9 cellular contexts compared by ENCODE assay signal in genomic region chr16:84593825-84594724, GRCh38. TPM values are rescaled to one million over a fixed set of nuclear protein-coding genes. Genes with fewer than 3 reads are reported as not detected.
A peak's percentile ranks its signal among the peaks of the same experiment; 100 is the strongest.
DNase-seq lines count a peak whose midpoint lies in the region; ATAC-seq and FAIRE-seq lines count a peak whose summit lies in the region.
"Had no signal": no experiment of that assay in that cellular context is flagged by ENCODE, and none has a peak within 500 bp of the region (broad histone marks: within the 10 kb centered on the region; RNA-seq: fewer than 3 reads in every experiment).

No MANE protein-coding gene starts in this region.

- DNase-seq in CD8-positive, alpha-beta memory T cell = peak; percentile 76 to 97 (median 83)
- peak; percentile 93 for DNase-seq in activated CD4-positive, alpha-beta T cell treated with anti-CD3 and anti-CD28 coated beads, Interleukin-2, amount 10 ng/mL, durations not matched to agents 24 days and 14 days
- peak; percentile 85 for DNase-seq in effector memory CD8-positive, alpha-beta T cell
- DNase-seq in small intestine (peak; percentile 97), iPS-NIHi7 (ENCODE audit: extremely low spot score) (no peak), NCI-H1694 (lab: John Stamatoyannopoulos, UW) (no peak)

- 11 to 43% (median 15%) methylated on average over 23 of the region's 23 CpGs for WGBS in small intestine, 3 donors

- POLR2A ChIA-PET in CD8-positive, alpha-beta memory T cell (lab: Charles Lee) = interaction anchor here (0.6 to 7.6 kb wide), 13 partner anchors 9 to 960 kb away, joined by 3 to 77 read pairs (median 6); partner anchors contain the start of gene COTL1

- ATAC-seq in GM19452 (IDR thresholded peaks at IDR 0.05; ENCODE audit: unreplicated experiment) (peak; percentile 95), HG03460 (IDR thresholded peaks at IDR 0.05; ENCODE audit: unreplicated experiment) (peak; percentile 95)
- peak; percentile 91 for ATAC-seq in effector memory CD8-positive, alpha-beta T cell (replicated peaks)
- ATAC-seq: HCT116 had no signal

- H3K27me3 ChIP-seq in CD8-positive, alpha-beta memory T cell (ENCODE audit: insufficient read depth, low read length, poor library complexity, severe bottlenecking) = no peaks in the 10 kb centered on the region
- H3K27me3 ChIP-seq in small intestine (ENCODE audit: control insufficient read depth in 2 of 2, insufficient read depth in 2 of 2, low read length in 2 of 2) = no peaks in the 10 kb centered on the region

- H3K4me3 ChIP-seq in CD8-positive, alpha-beta memory T cell (ENCODE audit: low read length) = peak overlapping the region; percentile 53
- H3K4me3 ChIP-seq in small intestine (ENCODE audit: low read depth in 1 of 2, low read length in 2 of 2) = peak overlapping the region in 1 of 2 donors; percentile 52

- peaks cover 0 to 3% of the 10 kb centered on the region in 2 donors for H3K27me3 Mint-ChIP-seq in CD8-positive, alpha-beta memory T cell
- no peaks in the 10 kb centered on the region for H3K27me3 Mint-ChIP-seq in activated CD4-positive, alpha-beta T cell treated with anti-CD3 and anti-CD28 coated beads, Interleukin-2, amount 10 ng/mL, durations not matched to agents 24 days and 14 days
- H3K27me3 Mint-ChIP-seq in effector memory CD8-positive, alpha-beta T cell = peaks cover 0 to 6% of the 10 kb centered on the region in 2 donors

- peaks cover 10% of the 10 kb centered on the region for H3K36me3 ChIP-seq in CD8-positive, alpha-beta memory T cell (ENCODE audit: insufficient read depth, low read length)
- H3K36me3 ChIP-seq in small intestine (ENCODE audit: control insufficient read depth in 2 of 2, insufficient read depth in 2 of 2, low read length in 2 of 2) = peaks cover 0 to 2% of the 10 kb centered on the region in 2 donors

- peak overlapping the region; percentile 90 for H3K27ac ChIP-seq in CD8-positive, alpha-beta memory T cell (ENCODE audit: low read depth, low read length)
- H3K27ac ChIP-seq in small intestine (ENCODE audit: low read depth in 1 of 2, low read length in 1 of 2) = peak overlapping the region; percentile 95

- peaks cover 64 to 85% (median 72%) of the 10 kb centered on the region in 3 donors for H3K4me1 Mint-ChIP-seq in CD8-positive, alpha-beta memory T cell
- peaks cover 62% of the 10 kb centered on the region for H3K4me1 Mint-ChIP-seq in activated CD4-positive, alpha-beta T cell treated with anti-CD3 and anti-CD28 coated beads, Interleukin-2, amount 10 ng/mL, durations not matched to agents 24 days and 14 days
- H3K4me1 Mint-ChIP-seq in effector memory CD8-positive, alpha-beta T cell (ENCODE audit: low read depth in 2 of 2) = peaks cover 41 to 51% of the 10 kb centered on the region in 2 donors

- peak overlapping the region; percentile 95 to 100 (median 99) for H3K27ac Mint-ChIP-seq in CD8-positive, alpha-beta memory T cell
- H3K27ac Mint-ChIP-seq in activated CD4-positive, alpha-beta T cell treated with anti-CD3 and anti-CD28 coated beads, Interleukin-2, amount 10 ng/mL, durations not matched to agents 24 days and 14 days = peak overlapping the region; percentile 95
- peak overlapping the region; percentile 97 to 99 for H3K27ac Mint-ChIP-seq in effector memory CD8-positive, alpha-beta T cell

- intact Hi-C loops in activated CD4-positive, alpha-beta T cell treated with anti-CD3 and anti-CD28 coated beads, Interleukin-2, amount 10 ng/mL, durations not matched to agents 24 days and 14 days (cut with micrococcal nuclease) = loop anchor here (1.0 to 10.0 kb wide), 2 partner anchors 24 to 961 kb away; partner anchors contain the start of gene COTL1

- peaks cover 52% of the 10 kb centered on the region for H3K4me1 ChIP-seq in CD8-positive, alpha-beta memory T cell (ENCODE audit: insufficient read depth, low read length)
- H3K4me1 ChIP-seq in small intestine (ENCODE audit: control insufficient read depth in 2 of 2, insufficient read depth in 1 of 2, low read depth in 1 of 2, low read length in 1 of 2) = peaks cover 1 to 4% of the 10 kb centered on the region in 2 donors

- no peaks in the 10 kb centered on the region for H3K9me3 ChIP-seq in CD8-positive, alpha-beta memory T cell (ENCODE audit: low read length)
- no peaks in the 10 kb centered on the region for H3K9me3 ChIP-seq in small intestine (ENCODE audit: control insufficient read depth, low read depth)

- CTCF ChIA-PET in CD8-positive, alpha-beta memory T cell (lab: Charles Lee) = interaction anchor here (0.6 to 6.6 kb wide), 12 partner anchors 13 to 105 kb away, joined by 3 to 42 read pairs (median 4); partner anchors contain the start of gene COTL1

- peaks cover 5 to 58% (median 6%) of the 10 kb centered on the region in 3 donors for H3K36me3 Mint-ChIP-seq in CD8-positive, alpha-beta memory T cell
- peaks cover 61% of the 10 kb centered on the region for H3K36me3 Mint-ChIP-seq in activated CD4-positive, alpha-beta T cell treated with anti-CD3 and anti-CD28 coated beads, Interleukin-2, amount 10 ng/mL, durations not matched to agents 24 days and 14 days (ENCODE audit: low read depth)
- peaks cover 53% of the 10 kb centered on the region for H3K36me3 Mint-ChIP-seq in effector memory CD8-positive, alpha-beta T cell (ENCODE audit: insufficient read depth)

- peak overlapping the region; percentile 72 to 96 (median 88) for H3K4me3 Mint-ChIP-seq in CD8-positive, alpha-beta memory T cell
- H3K4me3 Mint-ChIP-seq in activated CD4-positive, alpha-beta T cell treated with anti-CD3 and anti-CD28 coated beads, Interleukin-2, amount 10 ng/mL, durations not matched to agents 24 days and 14 days = peak overlapping the region; percentile 84
- H3K4me3 Mint-ChIP-seq in effector memory CD8-positive, alpha-beta T cell = peak overlapping the region; percentile 86 to 97

- FAIRE-seq in small intestine (lab: Jason Lieb, UNC) = no peak

- no peaks in the 10 kb centered on the region for H3K9me3 Mint-ChIP-seq in CD8-positive, alpha-beta memory T cell
- peaks cover 3% of the 10 kb centered on the region for H3K9me3 Mint-ChIP-seq in activated CD4-positive, alpha-beta T cell treated with anti-CD3 and anti-CD28 coated beads, Interleukin-2, amount 10 ng/mL, durations not matched to agents 24 days and 14 days
- peaks cover 0 to 2% of the 10 kb centered on the region in 2 donors for H3K9me3 Mint-ChIP-seq in effector memory CD8-positive, alpha-beta T cell

RNA-seq across cellular contexts. Expression of gene COTL1, which starts 23.8 kb away (rescaled TPM):
- 100 to 1,000 TPM; 373 to 388 TPM for total RNA-seq in CD8-positive, alpha-beta memory T cell
- 653 TPM for polyA plus RNA-seq in CD8-positive, alpha-beta memory T cell
- total RNA-seq in activated CD4-positive, alpha-beta T cell treated with anti-CD3 and anti-CD28 coated beads, Interleukin-2, amount 10 ng/mL, durations not matched to agents 24 days and 14 days = 470 and 474 TPM in 2 replicates
- 100 to 1,000 TPM in 2 of 3 donors, 10 to 100 TPM in 1; 87.2 to 166 (median 101) TPM for polyA plus RNA-seq in small intestine

RNA-seq across cellular contexts. Expression of gene KLHL36, which starts 54.2 kb away (rescaled TPM):
- 10 to 100 TPM; 39.7 to 41.2 TPM for total RNA-seq in CD8-positive, alpha-beta memory T cell
- 34.0 TPM for polyA plus RNA-seq in CD8-positive, alpha-beta memory T cell
- 36.7 and 36.9 TPM in 2 replicates for total RNA-seq in activated CD4-positive, alpha-beta T cell treated with anti-CD3 and anti-CD28 coated beads, Interleukin-2, amount 10 ng/mL, durations not matched to agents 24 days and 14 days
- polyA plus RNA-seq in small intestine = 10 to 100 TPM; 12.7 to 21.7 (median 16.8) TPM

Comparison
In these comparisons a context has a peak if more than half of its experiments do, and no peak if none do; other contexts are left out.
1. DNase-seq: peak in CD8-positive, alpha-beta memory T cell (5 of 5), activated CD4-positive, alpha-beta T cell treated with anti-CD3 and anti-CD28 coated beads, Interleukin-2, amount 10 ng/mL, durations not matched to agents 24 days and 14 days (single experiment), effector memory CD8-positive, alpha-beta T cell (3 of 3) and small intestine (single experiment); none in iPS-NIHi7 (single experiment) and NCI-H1694 (single experiment).
2. Peak in every context shown above with its lines, with median percentiles within 50 percentile points of each other: H3K27ac Mint-ChIP-seq, H3K4me3 Mint-ChIP-seq and ATAC-seq.